In the genomic region with DNA sequence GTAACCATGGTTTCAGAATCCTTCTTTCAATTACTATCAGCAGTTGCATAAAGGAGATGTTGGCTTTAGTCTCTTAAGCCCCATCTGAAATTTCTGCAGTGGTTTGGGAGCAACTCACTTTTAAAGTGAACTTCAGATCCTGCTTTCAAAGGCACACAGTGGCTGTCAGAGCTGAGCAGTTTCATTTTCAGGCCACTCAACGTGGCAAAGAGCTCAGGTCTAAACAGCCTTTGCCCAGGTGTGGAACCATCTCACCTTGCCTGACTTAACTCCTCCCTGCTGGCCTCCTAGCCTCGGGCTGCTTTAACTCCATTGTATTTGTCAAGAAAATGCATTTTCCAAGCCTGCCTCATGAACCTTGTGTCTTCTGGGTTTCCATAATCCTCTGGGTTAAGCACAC, we compare ENCODE assay signal across 25 cellular contexts.
"Had no signal": no experiment of that assay in that cellular context is flagged by ENCODE, and none has a peak within 500 bp of the region (broad histone marks: within the 10 kb centered on the region; RNA-seq: fewer than 3 reads in every experiment).

No MANE protein-coding gene starts in this region.

- H3K9me3 Mint-ChIP-seq: immature natural killer cell; naive thymus-derived CD8-positive, alpha-beta T cell; nephron; neural crest cell; stimulated activated effector memory CD8-positive, alpha-beta T cell treated with anti-CD3 and anti-CD28 coated beads, Interleukin-12 subunit alpha, Interleukin-12 subunit beta, amount 100 ng/mL, for 72 hours; stimulated activated naive CD8-positive, alpha-beta T cell treated with anti-CD3 and anti-CD28 coated beads, Interleukin-15, Interleukin-2, amounts not matched to agents 100 ng/mL and 50 ng/mL, for 24 hours; type B pancreatic cell had no signal

- H3K27me3 ChIP-seq: pancreas, suprapubic skin, tibial nerve, uterus had no signal

- DNase-seq: hippocampal formation; immature natural killer cell; left ventricle myocardium inferior; midbrain; naive thymus-derived CD8-positive, alpha-beta T cell; nucleus accumbens; pancreas; posterior cingulate gyrus; retina; right cardiac atrium; spleen; stimulated activated CD4-positive, alpha-beta T cell treated with anti-CD3 and anti-CD28 coated beads, Interleukin-4, amount 100 ng/mL, for 24 hours; stimulated activated naive CD4-positive, alpha-beta T cell; uterus had no signal

- H3K4me1 Mint-ChIP-seq: immature natural killer cell had no signal

- H3K27ac ChIP-seq: left ventricle myocardium inferior, pancreas, prostate gland, skin epidermis, spleen, suprapubic skin, thoracic aorta, tibial nerve, uterus had no signal

- H3K36me3 Mint-ChIP-seq: immature natural killer cell; naive thymus-derived CD8-positive, alpha-beta T cell; stimulated activated effector memory CD8-positive, alpha-beta T cell treated with anti-CD3 and anti-CD28 coated beads, Interleukin-12 subunit alpha, Interleukin-12 subunit beta, amount 100 ng/mL, for 72 hours; type B pancreatic cell had no signal

- H3K9me3 ChIP-seq: left ventricle myocardium inferior, pancreas, prostate gland, spleen, suprapubic skin, thoracic aorta, tibial nerve, uterus had no signal

- H3K36me3 ChIP-seq: left ventricle myocardium inferior, pancreas, prostate gland, spleen, suprapubic skin, thoracic aorta, tibial nerve, uterus had no signal

- H3K4me3 Mint-ChIP-seq: immature natural killer cell; naive thymus-derived CD8-positive, alpha-beta T cell; nephron; neural crest cell; stimulated activated effector memory CD8-positive, alpha-beta T cell treated with anti-CD3 and anti-CD28 coated beads, Interleukin-12 subunit alpha, Interleukin-12 subunit beta, amount 100 ng/mL, for 72 hours; stimulated activated naive CD8-positive, alpha-beta T cell treated with anti-CD3 and anti-CD28 coated beads, Interleukin-15, Interleukin-2, amounts not matched to agents 100 ng/mL and 50 ng/mL, for 24 hours; type B pancreatic cell had no signal

- H3K4me3 ChIP-seq: left ventricle myocardium inferior, lung, pancreas, prostate gland, skin epidermis, spleen, suprapubic skin, thoracic aorta, tibial nerve, uterus had no signal

- H3K4me1 ChIP-seq: left ventricle myocardium inferior, pancreas, prostate gland, spleen, suprapubic skin, tibial nerve had no signal

- H3K27ac Mint-ChIP-seq: immature natural killer cell; nephron; stimulated activated effector memory CD8-positive, alpha-beta T cell treated with anti-CD3 and anti-CD28 coated beads, Interleukin-12 subunit alpha, Interleukin-12 subunit beta, amount 100 ng/mL, for 72 hours; stimulated activated naive CD8-positive, alpha-beta T cell treated with anti-CD3 and anti-CD28 coated beads, Interleukin-15, Interleukin-2, amounts not matched to agents 100 ng/mL and 50 ng/mL, for 24 hours; type B pancreatic cell had no signal
